ENCODE assay signal across 15 cellular contexts in genomic region chr16:8346291-8346690, GRCh38.
DNase-seq lines count a peak whose midpoint lies in the region; ATAC-seq, FAIRE-seq and TF ChIP-seq lines count a peak whose summit lies in the region.
"Had no signal": no experiment of that assay in that cellular context is flagged by ENCODE, and none has a peak within 500 bp of the region (broad histone marks: within the 10 kb centered on the region; RNA-seq: fewer than 3 reads in every experiment).

No MANE protein-coding gene starts in this region.

- no peaks in the 10 kb centered on the region for H3K79me2 ChIP-seq in GM23338 (replicated peaks; ENCODE audit: insufficient read depth)

- H3K27me3 ChIP-seq in GM23338 (ENCODE audit: insufficient read depth) (no peaks in the 10 kb centered on the region), body of pancreas (no peaks in the 10 kb centered on the region)
- H3K27me3 ChIP-seq: BE2C, brain microvascular endothelial cell had no signal

- no peak for TF ChIP-seq CTCF in GM23338 (conservative IDR thresholded peaks at IDR 0.05; ENCODE audit: low read depth in 2 of 2)
- no peak for TF ChIP-seq CTCF in NB4 (IDR thresholded peaks at IDR 0.05; ENCODE audit: low read depth, low read length)
- TF ChIP-seq CTCF in body of pancreas (IDR thresholded peaks at IDR 0.05), result no peak
- TF ChIP-seq CTCF in neural crest cell (conservative IDR thresholded peaks at IDR 0.05), result no peak

- no peaks in the 10 kb centered on the region for H3K4me1 ChIP-seq in GM23338 (ENCODE audit: insufficient read depth)
- peaks cover 11% of the 10 kb centered on the region for H3K4me1 ChIP-seq in body of pancreas
- H3K4me1 ChIP-seq: BE2C had no signal

- no peaks in the 10 kb centered on the region for H4K20me1 ChIP-seq in GM23338 (replicated peaks; ENCODE audit: insufficient read depth)

- no peak overlapping the region for H3K4me3 ChIP-seq in GM23338
- no peak overlapping the region for H3K4me3 ChIP-seq in NB4 (ENCODE audit: low read depth, low read length)
- no peak overlapping the region for H3K4me3 ChIP-seq in body of pancreas

- H3K27ac Mint-ChIP-seq in GM23338 (no peak overlapping the region), neural crest cell (ENCODE audit: unreplicated experiment) (no peak overlapping the region)
- H3K27ac Mint-ChIP-seq: activated naive CD4-positive, alpha-beta T cell treated with anti-CD3 and anti-CD28 coated beads, Interleukin-2, amount 50 U/mL, for 24 hours; T-helper 17 cell had no signal

- FAIRE-seq in H54 (lab: Jason Lieb, UNC), result no peak

- no peak overlapping the region for H3K4me2 ChIP-seq in GM23338

- no peaks in the 10 kb centered on the region for H3K36me3 ChIP-seq in GM23338 (ENCODE audit: insufficient read depth)
- no peaks in the 10 kb centered on the region for H3K36me3 ChIP-seq in body of pancreas (replicated peaks in 1 of 2; ENCODE audit: insufficient read depth in 1 of 2, low read depth in 2 of 2)
- H3K36me3 ChIP-seq: BE2C, brain microvascular endothelial cell had no signal

- H2AFZ ChIP-seq in GM23338, result no peak overlapping the region

- DNase-seq in GM23338 (ENCODE audit: low spot score), result peak; percentile 45
- DNase-seq in NB4 (ENCODE audit: low read depth), result peak; percentile 57
- DNase-seq in body of pancreas, result peak; percentile 11 to 21 (median 18)
- DNase-seq in neural crest cell (ENCODE audit: low read depth, low spot score), result peak; percentile 12
- DNase-seq in H54 (ENCODE audit: insufficient read length, low spot score), result no peak
- no peak for DNase-seq in NCI-H2107 (lab: John Stamatoyannopoulos, UW)
- no peak for DNase-seq in stimulated activated naive CD4-positive, alpha-beta T cell (lab: John Stamatoyannopoulos, UW)
- DNase-seq: activated CD4-positive, alpha-beta T cell treated with anti-CD3 and anti-CD28 coated beads for 1 hour; BE2C; brain microvascular endothelial cell; NCI-H1105; NCI-H2171; stimulated activated CD4-positive, alpha-beta T cell treated with anti-CD3 and anti-CD28 coated beads, Interleukin-2, amount 100 ng/mL, for 48 hours; T-helper 17 cell had no signal

- WGBS in body of pancreas, 2 donors, result 28 to 32% methylated on average over 3 of the region's 3 CpGs

- no peaks in the 10 kb centered on the region for H3F3A ChIP-seq in GM23338 (replicated peaks; ENCODE audit: low read depth)

- H3K9me3 Mint-ChIP-seq in GM23338 (no peaks in the 10 kb centered on the region), neural crest cell (no peaks in the 10 kb centered on the region)

- ATAC-seq in GM23338 (peak; percentile 58), body of pancreas (no peak)
- ATAC-seq: T-helper 17 cell had no signal

- TF ChIP-seq POLR2A in NB4 (IDR thresholded peaks at IDR 0.05; ENCODE audit: extremely low read depth, insufficient read length), result no peak
- no peak for TF ChIP-seq POLR2A in body of pancreas (IDR thresholded peaks at IDR 0.05)
- no peak for TF ChIP-seq POLR2A in H54 (IDR thresholded peaks at IDR 0.05; ENCODE audit: low read depth, low read length)

- intact Hi-C loops in body of pancreas (cut with DNase I), result no loop called here

- H3K9me2 ChIP-seq in GM23338 (ENCODE audit: insufficient read depth), result no peaks in the 10 kb centered on the region

- H3K9me3 ChIP-seq in body of pancreas, result no peaks in the 10 kb centered on the region
- H3K9me3 ChIP-seq: BE2C had no signal

- H3K27ac ChIP-seq in GM23338 (ENCODE audit: low read depth) (no peak overlapping the region), body of pancreas (no peak overlapping the region)
- H3K27ac ChIP-seq: brain microvascular endothelial cell had no signal

- H3K27me3 Mint-ChIP-seq in GM23338 (ENCODE audit: insufficient read depth, low read depth, poor library complexity) (no peaks in the 10 kb centered on the region), neural crest cell (ENCODE audit: low read depth) (peaks cover 62% of the 10 kb centered on the region)
- H3K27me3 Mint-ChIP-seq: T-helper 17 cell had no signal

- H3K4me3 Mint-ChIP-seq in GM23338, result no peak overlapping the region
- no peak overlapping the region for H3K4me3 Mint-ChIP-seq in neural crest cell
- H3K4me3 Mint-ChIP-seq: activated naive CD4-positive, alpha-beta T cell treated with anti-CD3 and anti-CD28 coated beads, Interleukin-2, amount 50 U/mL, for 24 hours; T-helper 17 cell had no signal

- H3K36me3 Mint-ChIP-seq in GM23338 (ENCODE audit: low read depth), result no peaks in the 10 kb centered on the region
- H3K36me3 Mint-ChIP-seq in neural crest cell (ENCODE audit: low read depth), result no peaks in the 10 kb centered on the region
- H3K36me3 Mint-ChIP-seq: activated naive CD4-positive, alpha-beta T cell treated with anti-CD3 and anti-CD28 coated beads, Interleukin-2, amount 50 U/mL, for 24 hours had no signal

- H3K4me1 Mint-ChIP-seq in GM23338 (no peaks in the 10 kb centered on the region), neural crest cell (no peaks in the 10 kb centered on the region)
- H3K4me1 Mint-ChIP-seq: activated naive CD4-positive, alpha-beta T cell treated with anti-CD3 and anti-CD28 coated beads, Interleukin-2, amount 50 U/mL, for 24 hours; T-helper 17 cell had no signal

TF ChIP-seq in GM23338, 12 proteins besides CTCF, POLR2A, EP300 and RAD21:
- TF ChIP-seq EZH2phosphoT487 (IDR thresholded peaks at IDR 0.05; ENCODE audit: unreplicated experiment) (no peak), REST (IDR thresholded peaks at IDR 0.05; ENCODE audit: unreplicated experiment) (peak; percentile 81), JUNB (IDR thresholded peaks at IDR 0.05; ENCODE audit: unreplicated experiment) (no peak)

Comparison
In these comparisons a context has a peak if more than half of its experiments do, and no peak if none do; other contexts are left out.
1. DNase-seq: peak in GM23338 (single experiment), NB4 (single experiment), body of pancreas (4 of 4) and neural crest cell (single experiment); none in H54 (single experiment), NCI-H2107 (single experiment) and stimulated activated naive CD4-positive, alpha-beta T cell (0 of 6).